In genomic region chr2:120820263-120820884, GRCh38 we compare ENCODE assay signal across 9 cellular contexts.
DNase-seq lines count a peak whose midpoint lies in the region; TF ChIP-seq lines count a peak whose summit lies in the region.
"Had no signal": no experiment of that assay in that cellular context is flagged by ENCODE, and none has a peak within 500 bp of the region (broad histone marks: within the 10 kb centered on the region; RNA-seq: fewer than 3 reads in every experiment).

No MANE protein-coding gene starts in this region.

- H3K36me3 ChIP-seq in H7 (replicated peaks; ENCODE audit: control insufficient read depth, insufficient read depth, low read length) (peaks cover 2% of the 10 kb centered on the region; the same call in 1 of the 2 replicates), SK-N-SH (replicated peaks in 1 of 2; ENCODE audit: control insufficient read depth in 1 of 2, insufficient read depth in 2 of 2, low read length in 1 of 2) (no peaks in the 10 kb centered on the region), right atrium auricular region (no peaks in the 10 kb centered on the region), smooth muscle cell (ENCODE audit: low read depth) (no peaks in the 10 kb centered on the region), Caco-2 (ENCODE audit: control insufficient read depth, insufficient read depth, low read length) (no peaks in the 10 kb centered on the region)

- POLR2A ChIA-PET in SK-N-SH (lab: Yijun Ruan, JAX), result interaction anchor here (0.8 kb wide), 1 partner anchor 17 kb away, joined by 3 read pairs; no protein-coding TSS in a partner anchor
- POLR2A ChIA-PET in Caco-2 (lab: Charles Lee), result no interaction called here

- TF ChIP-seq CTCF in SK-N-SH (IDR thresholded peaks at IDR 0.05) (no peak), right atrium auricular region (IDR thresholded peaks at IDR 0.05) (no peak), smooth muscle cell (IDR thresholded peaks at IDR 0.05; ENCODE audit: borderline replicate concordance, insufficient read depth, poor library complexity, severe bottlenecking) (no peak), Caco-2 (IDR thresholded peaks at IDR 0.05; ENCODE audit: insufficient read depth in 1 of 2, low read depth in 1 of 2, low read length in 1 of 2, severe bottlenecking in 1 of 2, unreplicated experiment in 1 of 2) (no peak)

- H3K4me2 ChIP-seq in SK-N-SH (no peak overlapping the region), smooth muscle cell (peak overlapping the region; percentile 84)

- TF ChIP-seq EP300 in SK-N-SH (IDR thresholded peaks at IDR 0.05; ENCODE audit: borderline replicate concordance in 1 of 2, low read depth in 1 of 2, low read length in 1 of 2), result no peak

- TF ChIP-seq RAD21 in SK-N-SH (IDR thresholded peaks at IDR 0.05; ENCODE audit: low read length), result no peak

- BruUV-seq in Caco-2 (replicated peaks; lab: Mats Ljungman, UMichigan), result no TSS peak

- peaks cover 11% of the 10 kb centered on the region; the same call in 1 of the 2 replicates for H3K79me2 ChIP-seq in SK-N-SH (ENCODE audit: insufficient read depth)
- peaks cover 27% of the 10 kb centered on the region for H3K79me2 ChIP-seq in smooth muscle cell (ENCODE audit: low read depth)

- no peak overlapping the region for H2AFZ ChIP-seq in SK-N-SH (ENCODE audit: low read depth)
- H2AFZ ChIP-seq in smooth muscle cell (ENCODE audit: low read depth), result no peak overlapping the region

- no peaks in the 10 kb centered on the region for H3K36me3 Mint-ChIP-seq in Caco-2 (ENCODE audit: insufficient read depth, unreplicated experiment)
- H3K36me3 Mint-ChIP-seq: activated naive CD4-positive, alpha-beta T cell treated with anti-CD3 and anti-CD28 coated beads, Interleukin-2, amount 50 U/mL, for 24 hours had no signal

- no peaks in the 10 kb centered on the region for H3F3A ChIP-seq in SK-N-SH (replicated peaks; ENCODE audit: insufficient read depth)
- peaks cover 14% of the 10 kb centered on the region for H3F3A ChIP-seq in smooth muscle cell (ENCODE audit: low read depth)

- no peak overlapping the region for H3K9ac ChIP-seq in SK-N-SH
- H3K9ac ChIP-seq in smooth muscle cell (ENCODE audit: low read depth), result peak overlapping the region; percentile 70

- H3K4me3 ChIP-seq in H7 (ENCODE audit: insufficient read depth, low read depth, low read length), result no peak overlapping the region
- no peak overlapping the region; a peak in 1 of 4 replicates for H3K4me3 ChIP-seq in SK-N-SH (ENCODE audit: low read depth in 2 of 2, low read length in 1 of 2)
- no peak overlapping the region for H3K4me3 ChIP-seq in right atrium auricular region
- peak overlapping the region; percentile 31 for H3K4me3 ChIP-seq in smooth muscle cell
- H3K4me3 ChIP-seq in Caco-2 (ENCODE audit: low read depth, low read length), result no peak overlapping the region

- H3K4me3 Mint-ChIP-seq in Caco-2 (ENCODE audit: unreplicated experiment), result no peak overlapping the region
- H3K4me3 Mint-ChIP-seq: activated naive CD4-positive, alpha-beta T cell treated with anti-CD3 and anti-CD28 coated beads, Interleukin-2, amount 50 U/mL, for 24 hours had no signal

- no peak overlapping the region for H3K27ac Mint-ChIP-seq in Caco-2 (ENCODE audit: unreplicated experiment)
- H3K27ac Mint-ChIP-seq: activated naive CD4-positive, alpha-beta T cell treated with anti-CD3 and anti-CD28 coated beads, Interleukin-2, amount 50 U/mL, for 24 hours had no signal

- 68% methylated on average over 17 of the region's 17 CpGs for WGBS in SK-N-SH (ENCODE audit: low lambda C conversion rate)
- WGBS in smooth muscle cell (ENCODE audit: low lambda C conversion rate), result 12% methylated on average over 16 of the region's 17 CpGs

- H3K4me1 ChIP-seq in SK-N-SH (ENCODE audit: control insufficient read depth in 1 of 2, insufficient read depth in 2 of 2, low read depth in 1 of 2, low read length in 1 of 2) (peaks cover under 1 to 34% of the 10 kb centered on the region in 2 experiments; a peak in 3 of 4 replicates), right atrium auricular region (peaks cover 0 to 3% of the 10 kb centered on the region in 2 donors), smooth muscle cell (ENCODE audit: low read depth) (peaks cover 30% of the 10 kb centered on the region), Caco-2 (no peaks in the 10 kb centered on the region)

- peaks cover 33% of the 10 kb centered on the region; the same call in 1 of the 2 replicates for H4K20me1 ChIP-seq in SK-N-SH (ENCODE audit: insufficient read depth)
- peaks cover 47% of the 10 kb centered on the region for H4K20me1 ChIP-seq in smooth muscle cell (ENCODE audit: low read depth)

- intact Hi-C loops in Caco-2 (cut with micrococcal nuclease; ENCODE audit: unreplicated experiment), result no loop called here

- H3K9me2 ChIP-seq in SK-N-SH, result no peaks in the 10 kb centered on the region

- peak overlapping the region in 1 of 2 experiments; percentile 62; a peak in 2 of 4 replicates for H3K27ac ChIP-seq in SK-N-SH (ENCODE audit: low read depth in 2 of 2, low read length in 1 of 2)
- peak overlapping the region; percentile 10 to 43 for H3K27ac ChIP-seq in right atrium auricular region
- H3K27ac ChIP-seq in smooth muscle cell (ENCODE audit: low read depth), result peak overlapping the region; percentile 95

- H3K27me3 ChIP-seq in H7 (ENCODE audit: control insufficient read depth, insufficient read depth, low read length), result no peaks in the 10 kb centered on the region
- H3K27me3 ChIP-seq in SK-N-SH (ENCODE audit: insufficient read depth), result no peaks in the 10 kb centered on the region
- no peaks in the 10 kb centered on the region for H3K27me3 ChIP-seq in right atrium auricular region
- H3K27me3 ChIP-seq in smooth muscle cell (ENCODE audit: low read depth), result no peaks in the 10 kb centered on the region
- no peaks in the 10 kb centered on the region for H3K27me3 ChIP-seq in Caco-2 (replicated peaks; ENCODE audit: control insufficient read depth, insufficient read depth, low read length)

- no peaks in the 10 kb centered on the region for H3K27me3 Mint-ChIP-seq in Caco-2 (ENCODE audit: insufficient read depth, unreplicated experiment)
- H3K27me3 Mint-ChIP-seq: activated naive CD4-positive, alpha-beta T cell treated with anti-CD3 and anti-CD28 coated beads, Interleukin-2, amount 50 U/mL, for 24 hours had no signal

- H3K4me1 Mint-ChIP-seq in Caco-2 (ENCODE audit: low read depth, unreplicated experiment), result no peaks in the 10 kb centered on the region
- H3K4me1 Mint-ChIP-seq: activated naive CD4-positive, alpha-beta T cell treated with anti-CD3 and anti-CD28 coated beads, Interleukin-2, amount 50 U/mL, for 24 hours had no signal

- H3K9me3 Mint-ChIP-seq in Caco-2 (ENCODE audit: unreplicated experiment), result no peaks in the 10 kb centered on the region
- H3K9me3 Mint-ChIP-seq: activated naive CD4-positive, alpha-beta T cell treated with anti-CD3 and anti-CD28 coated beads, Interleukin-2, amount 50 U/mL, for 24 hours had no signal

- DNase-seq in H7 (peak; percentile 75), SK-N-SH (peak; percentile 81), right atrium auricular region (ENCODE audit: low spot score) (no peak), smooth muscle cell (lab: John Stamatoyannopoulos, UW; ENCODE audit: unreplicated experiment) (peak; percentile 45), SW480 (ENCODE audit: low spot score) (no peak), D341Med (ENCODE audit: low spot score) (no peak), cerebellum (ENCODE audit: low spot score) (no peak), Caco-2 (no peak)

- H3K9me3 ChIP-seq in SK-N-SH (no peaks in the 10 kb centered on the region), right atrium auricular region (no peaks in the 10 kb centered on the region), smooth muscle cell (replicated peaks; ENCODE audit: low read depth) (no peaks in the 10 kb centered on the region), Caco-2 (no peaks in the 10 kb centered on the region)

- CTCF ChIA-PET in SK-N-SH (lab: Yijun Ruan, JAX) (interaction anchor here (1.1 to 1.3 kb wide), 4 partner anchors 36 to 260 kb away, joined by 3 to 5 read pairs (median 4); no protein-coding TSS in a partner anchor), Caco-2 (lab: Charles Lee) (interaction anchor here (1.1 kb wide), 1 partner anchor 13 kb away, joined by 3 read pairs; no protein-coding TSS in a partner anchor)

TF ChIP-seq in SK-N-SH, 30 proteins besides CTCF, POLR2A, EP300 and RAD21:
- TF ChIP-seq POLR2AphosphoS5 (IDR thresholded peaks at IDR 0.05; ENCODE audit: low read depth, low read length), result no peak
- 0 out of 2 replicates have a peak, but pooled peaks have one; percentile 21 for TF ChIP-seq TCF12 (IDR thresholded peaks at IDR 0.05)
- peak; percentile 34; the same call in 1 of the 2 replicates for TF ChIP-seq RCOR1 (IDR thresholded peaks at IDR 0.05; ENCODE audit: low read length)
- no peak for TF ChIP-seq JUND (IDR thresholded peaks at IDR 0.05)

Comparison
In these comparisons a context has a peak if more than half of its experiments do, and no peak if none do; other contexts are left out.
1. DNase-seq: peak in H7 (single experiment), SK-N-SH (single experiment) and smooth muscle cell (single experiment); none in right atrium auricular region (single experiment), SW480 (single experiment), D341Med (single experiment), cerebellum (single experiment) and Caco-2 (0 of 2).